Comparison of ENCODE assay signal across 8 cellular contexts in the genomic region with DNA sequence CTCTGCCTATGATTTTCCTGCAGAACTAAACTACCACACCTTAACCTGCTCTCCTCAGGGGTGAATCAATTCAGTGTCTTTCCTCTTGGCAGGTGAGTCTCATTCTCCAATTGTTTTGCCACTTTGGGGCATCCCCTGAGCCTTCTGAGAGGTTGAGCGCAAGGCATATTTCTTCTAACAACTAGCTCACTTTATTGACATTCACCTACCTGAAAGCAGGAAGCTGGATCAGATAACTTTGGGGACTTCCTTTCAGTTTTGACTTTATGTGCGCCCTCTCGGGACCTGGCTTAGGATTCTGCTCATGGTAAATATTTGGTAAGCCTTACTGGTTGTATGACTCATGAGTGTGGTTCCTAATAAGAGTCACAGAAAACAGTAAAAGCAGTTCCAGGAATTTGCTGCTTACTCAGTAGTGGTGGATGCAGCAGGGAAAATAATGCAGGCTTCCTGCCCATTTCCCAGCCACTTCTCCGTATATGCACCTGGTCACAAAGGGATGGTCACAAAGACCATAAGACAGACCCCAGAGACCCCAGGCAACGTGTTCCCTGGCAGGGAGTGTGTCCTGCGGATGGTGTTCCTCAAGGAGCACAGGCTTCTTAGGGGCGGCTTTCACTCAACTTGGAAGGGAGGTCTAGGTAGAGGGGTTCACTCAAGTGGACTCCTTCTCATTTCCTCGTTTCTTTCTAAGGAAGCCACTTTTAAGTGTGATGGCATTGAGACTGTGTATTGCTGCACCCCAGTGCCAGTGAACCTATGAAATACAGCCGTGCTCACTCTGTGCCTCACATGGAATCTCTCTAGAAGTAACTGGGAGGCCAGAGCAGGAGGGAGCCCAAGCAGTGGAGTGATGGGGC. TPM values are rescaled to one million over a fixed set of nuclear protein-coding genes. Genes with fewer than 3 reads are reported as not detected.
DNase-seq lines count a peak whose midpoint lies in the region; ATAC-seq and TF ChIP-seq lines count a peak whose summit lies in the region.

No MANE protein-coding gene starts in this region.

- peak overlapping the region; percentile 63 for H3K27ac ChIP-seq in C4-2B

- POLR2A ChIA-PET in activated CD4-positive, alpha-beta T cell treated with anti-CD3 and anti-CD28 coated beads, Interleukin-2, amount 10 ng/mL, durations not matched to agents 7 days and 5 days (lab: Charles Lee): no interaction called here
- POLR2A ChIA-PET in naive thymus-derived CD8-positive, alpha-beta T cell (lab: Charles Lee): no interaction called here

- DNase-seq in activated CD4-positive, alpha-beta T cell treated with anti-CD3 and anti-CD28 coated beads, Interleukin-2, amount 10 ng/mL, durations not matched to agents 7 days and 5 days: peak; percentile 35
- DNase-seq in kidney glomerular epithelial cell (lab: John Stamatoyannopoulos, UW): peak; percentile 13
- no peak for DNase-seq in GDM1 (lab: John Stamatoyannopoulos, UW)
- no peak for DNase-seq in COLO668 (lab: John Stamatoyannopoulos, UW; ENCODE audit: unreplicated experiment)
- no peak for DNase-seq in naive thymus-derived CD8-positive, alpha-beta T cell

- H3K27ac Mint-ChIP-seq in activated CD4-positive, alpha-beta T cell treated with anti-CD3 and anti-CD28 coated beads, Interleukin-2, amount 10 ng/mL, durations not matched to agents 7 days and 5 days: peak overlapping the region; percentile 79
- no peak overlapping the region for H3K27ac Mint-ChIP-seq in naive thymus-derived CD8-positive, alpha-beta T cell

- peaks cover 39% of the 10 kb centered on the region for H3K4me1 Mint-ChIP-seq in activated CD4-positive, alpha-beta T cell treated with anti-CD3 and anti-CD28 coated beads, Interleukin-2, amount 10 ng/mL, durations not matched to agents 7 days and 5 days
- peaks cover 0 to 8% (median 1%) of the 10 kb centered on the region in 4 donors for H3K4me1 Mint-ChIP-seq in naive thymus-derived CD8-positive, alpha-beta T cell

- peaks cover 14% of the 10 kb centered on the region for H3K9me3 Mint-ChIP-seq in activated CD4-positive, alpha-beta T cell treated with anti-CD3 and anti-CD28 coated beads, Interleukin-2, amount 10 ng/mL, durations not matched to agents 7 days and 5 days
- peaks cover 0 to 14% (median 3%) of the 10 kb centered on the region in 9 donors for H3K9me3 Mint-ChIP-seq in naive thymus-derived CD8-positive, alpha-beta T cell

- H3K36me3 Mint-ChIP-seq in activated CD4-positive, alpha-beta T cell treated with anti-CD3 and anti-CD28 coated beads, Interleukin-2, amount 10 ng/mL, durations not matched to agents 7 days and 5 days (ENCODE audit: low read depth): peaks cover 28% of the 10 kb centered on the region
- H3K36me3 Mint-ChIP-seq in naive thymus-derived CD8-positive, alpha-beta T cell: peaks cover 3 to 10% (median 8%) of the 10 kb centered on the region in 3 donors

- CTCF ChIA-PET in activated CD4-positive, alpha-beta T cell treated with anti-CD3 and anti-CD28 coated beads, Interleukin-2, amount 10 ng/mL, durations not matched to agents 7 days and 5 days (lab: Charles Lee): interaction anchor here (0.6 to 2.6 kb wide), 5 partner anchors 10 to 286 kb away, joined by 3 to 7 read pairs (median 3); no protein-coding TSS in a partner anchor

- TF ChIP-seq CTCF in C4-2B (conservative IDR thresholded peaks at IDR 0.05): no peak

- H3K4me3 Mint-ChIP-seq in activated CD4-positive, alpha-beta T cell treated with anti-CD3 and anti-CD28 coated beads, Interleukin-2, amount 10 ng/mL, durations not matched to agents 7 days and 5 days: peak overlapping the region; percentile 51
- peak overlapping the region in 1 of 10 donors; percentile 16 for H3K4me3 Mint-ChIP-seq in naive thymus-derived CD8-positive, alpha-beta T cell

- ATAC-seq in HG02884 (IDR thresholded peaks at IDR 0.05; ENCODE audit: unreplicated experiment) (peak; percentile 52), GM18870 (IDR thresholded peaks at IDR 0.05; ENCODE audit: unreplicated experiment) (no peak)
- ATAC-seq in naive thymus-derived CD8-positive, alpha-beta T cell: no peak

- H3K27me3 Mint-ChIP-seq in activated CD4-positive, alpha-beta T cell treated with anti-CD3 and anti-CD28 coated beads, Interleukin-2, amount 10 ng/mL, durations not matched to agents 7 days and 5 days: peaks cover 3% of the 10 kb centered on the region
- peaks cover 0 to 7% (median 0%) of the 10 kb centered on the region in 5 donors for H3K27me3 Mint-ChIP-seq in naive thymus-derived CD8-positive, alpha-beta T cell

RNA-seq across cellular contexts. Expression of a gene that starts 22.0 kb away (rescaled TPM):
- 10 to 100 TPM; 12.5 to 14.0 TPM for total RNA-seq in activated CD4-positive, alpha-beta T cell treated with anti-CD3 and anti-CD28 coated beads, Interleukin-2, amount 10 ng/mL, durations not matched to agents 7 days and 5 days
- total RNA-seq in naive thymus-derived CD8-positive, alpha-beta T cell: 1 to 10 TPM in 1 of 2 experiments, under 1 TPM in 1; 0.29 to 1.2 TPM
- under 1 TPM in 2 of 3 donors, not detected in 1; 0.47 to 0.56 TPM for polyA plus RNA-seq in naive thymus-derived CD8-positive, alpha-beta T cell

Comparison
In these comparisons a context has a peak if more than half of its experiments do, and no peak if none do; other contexts are left out.
1. DNase-seq: peak in activated CD4-positive, alpha-beta T cell treated with anti-CD3 and anti-CD28 coated beads, Interleukin-2, amount 10 ng/mL, durations not matched to agents 7 days and 5 days (single experiment) and kidney glomerular epithelial cell (single experiment); none in GDM1 (single experiment), COLO668 (single experiment) and naive thymus-derived CD8-positive, alpha-beta T cell (0 of 10).
2. RNA of a gene that starts 22.0 kb away (total RNA-seq): 12.5 to 14.0 TPM in activated CD4-positive, alpha-beta T cell treated with anti-CD3 and anti-CD28 coated beads, Interleukin-2, amount 10 ng/mL, durations not matched to agents 7 days and 5 days; 0.29 to 1.2 TPM in naive thymus-derived CD8-positive, alpha-beta T cell; every median in the first group is over 4 times any median in the second.